In genomic region chr5:32259033-32259432, GRCh38 we compare ENCODE assay signal across 1 cellular context.
TF ChIP-seq lines count a peak whose summit lies in the region.

No MANE protein-coding gene starts in this region.

TF ChIP-seq in IMR-90, 13 proteins besides CTCF, POLR2A, EP300 and RAD21:
- TF ChIP-seq MAZ (IDR thresholded peaks at IDR 0.05; ENCODE audit: borderline replicate concordance, low read depth, low read length) (no peak), ELK1 (IDR thresholded peaks at IDR 0.05; ENCODE audit: borderline replicate concordance, low read depth, low read length) (no peak), FOS (IDR thresholded peaks at IDR 0.05; ENCODE audit: low read depth, low read length) (no peak), SMC3 (IDR thresholded peaks at IDR 0.05; ENCODE audit: low read depth, low read length) (no peak), CEBPB (IDR thresholded peaks at IDR 0.05; ENCODE audit: low read depth, low read length) (no peak), USF2 (IDR thresholded peaks at IDR 0.05; ENCODE audit: low read depth, low read length) (no peak), RFX5 (IDR thresholded peaks at IDR 0.05; ENCODE audit: low read depth, low read length) (no peak), RCOR1 (IDR thresholded peaks at IDR 0.05; ENCODE audit: insufficient replicate concordance, low read length) (no peak)
